In genomic region chr10:72267819-72268404, GRCh38 we compare ENCODE assay signal across 22 cellular contexts. TPM values are rescaled to one million over a fixed set of nuclear protein-coding genes. Genes with fewer than 3 reads are reported as not detected.
DNase-seq lines count a peak whose midpoint lies in the region; ATAC-seq, FAIRE-seq and TF ChIP-seq lines count a peak whose summit lies in the region.
"Had no signal": no experiment of that assay in that cellular context is flagged by ENCODE, and none has a peak within 500 bp of the region (broad histone marks: within the 10 kb centered on the region; RNA-seq: fewer than 3 reads in every experiment).

No MANE protein-coding gene starts in this region.

- H3K27ac ChIP-seq in BLaER1 = 0 out of 2 replicates have a peak overlapping the region, but pooled peaks have one; percentile 13
- peak overlapping the region; percentile 76 for H3K27ac ChIP-seq in HUES48 (ENCODE audit: low read depth, low read length)
- no peak overlapping the region for H3K27ac ChIP-seq in K562 (ENCODE audit: extremely low read depth, low read depth, low read length)
- no peak overlapping the region for H3K27ac ChIP-seq in mesenchymal stem cell (ENCODE audit: low read length, poor library complexity, severe bottlenecking)
- H3K27ac ChIP-seq in ascending aorta = no peak overlapping the region
- H3K27ac ChIP-seq: left lung, uterus had no signal

- H4K91ac ChIP-seq in mesenchymal stem cell (ENCODE audit: low read length) = peak overlapping the region; percentile 74

- no peaks in the 10 kb centered on the region for H3K79me1 ChIP-seq in mesenchymal stem cell (replicated peaks; ENCODE audit: low read length, poor library complexity, severe bottlenecking)

- H3K36me3 ChIP-seq in BLaER1 (no peaks in the 10 kb centered on the region), HUES48 (ENCODE audit: control insufficient read depth, insufficient read depth, low read length) (no peaks in the 10 kb centered on the region), K562 (ENCODE audit: control insufficient read depth, insufficient read depth, low read length) (no peaks in the 10 kb centered on the region), mesenchymal stem cell (ENCODE audit: control insufficient read depth in 1 of 2, insufficient read depth in 2 of 2, low read depth in 1 of 2, low read length in 2 of 2) (peaks cover 0 to 4% of the 10 kb centered on the region in 2 experiments), ascending aorta (no peaks in the 10 kb centered on the region)
- H3K36me3 ChIP-seq: left lung, uterus had no signal

- H3K9ac ChIP-seq in BLaER1 = no peak overlapping the region
- peak overlapping the region; percentile 13 for H3K9ac ChIP-seq in HUES48 (ENCODE audit: low read depth, low read length)
- peak overlapping the region in 1 of 2 experiments; percentile 72; a peak in 2 of 4 replicates for H3K9ac ChIP-seq in K562 (ENCODE audit: insufficient read depth in 1 of 2, low read depth in 2 of 2, low read length in 2 of 2)
- H3K9ac ChIP-seq in mesenchymal stem cell (ENCODE audit: low read length) = no peak overlapping the region

- TF ChIP-seq EP300 in K562 (IDR thresholded peaks at IDR 0.05; ENCODE audit: low read length) = no peak

- no peak for TF ChIP-seq RAD21 in K562 (CRISPR knock-in tag; conservative IDR thresholded peaks at IDR 0.05 in 1 of 2, IDR thresholded peaks at IDR 0.05 in 1 of 2)

- no peaks in the 10 kb centered on the region for H4K20me1 ChIP-seq in BLaER1
- no peaks in the 10 kb centered on the region for H4K20me1 ChIP-seq in K562 (replicated peaks; ENCODE audit: control insufficient read depth, insufficient read depth, low read length)

- DNase-seq in K562 (ENCODE audit: extremely low read depth in 1 of 4, low spot score in 3 of 4) (no peak), mesenchymal stem cell (no peak), superior temporal gyrus (ENCODE audit: extremely low spot score) (no peak), DMS 273 (lab: John Stamatoyannopoulos, UW; ENCODE audit: unreplicated experiment) (no peak), ascending aorta (ENCODE audit: low spot score in 2 of 2) (no peak)
- DNase-seq in activated CD4-positive, alpha-beta T cell treated with anti-CD3 and anti-CD28 coated beads for 1 hour = no peak
- DNase-seq: activated naive CD8-positive, alpha-beta T cell treated with anti-CD3 and anti-CD28 coated beads, Interleukin-2, amount 50 U/mL, for 24 hours; CD4-positive, alpha-beta T cell; midbrain; NCI-H510A; nephron progenitor cell; NK-92 treated with Interleukin-12 subunit alpha and Interleukin-12 subunit beta, amount 100 ng/mL, for 24 hours; substantia nigra; T-helper 17 cell; uterus had no signal

- H3K18ac ChIP-seq in mesenchymal stem cell (ENCODE audit: low read depth in 1 of 2, low read length in 2 of 2) = peak overlapping the region in 1 of 2 experiments; percentile 54

- 83% methylated on average over 15 of the region's 15 CpGs for WGBS in K562 (ENCODE audit: insufficient coverage, low coverage, missing lambda C conversion rate)
- 84% methylated on average over 15 of the region's 15 CpGs for WGBS in mesenchymal stem cell

- FAIRE-seq in K562 (lab: Jason Lieb, UNC) = no peak
- FAIRE-seq: bronchial epithelial cell, GM12891, RCC 7860 had no signal

- peak overlapping the region; percentile 24; the same call in 1 of the 2 replicates for H3K4me2 ChIP-seq in BLaER1
- H3K4me2 ChIP-seq in K562 (ENCODE audit: insufficient read depth, low read length) = no peak overlapping the region
- H3K4me2 ChIP-seq in mesenchymal stem cell (ENCODE audit: low read length, poor library complexity, severe bottlenecking) = no peak overlapping the region

- TF ChIP-seq CTCF in K562 (IDR thresholded peaks at IDR 0.05 in 2 of 3, conservative IDR thresholded peaks at IDR 0.05 in 1 of 3; ENCODE audit: insufficient read depth in 2 of 3, low read depth in 1 of 3, low read length in 3 of 3) = no peak
- TF ChIP-seq CTCF in ascending aorta (IDR thresholded peaks at IDR 0.05) = no peak

- H4K8ac ChIP-seq in mesenchymal stem cell (ENCODE audit: low read length) = no peak overlapping the region

- CTCF ChIA-PET in K562 (lab: Yijun Ruan, JAX; ENCODE audit: low intra/inter-chr PET ratio) = no interaction called here

- intact Hi-C loops in K562 (cut with micrococcal nuclease) (no loop called here), ascending aorta (cut with DNase I) (no loop called here)

- H3K79me2 ChIP-seq in K562 (ENCODE audit: control insufficient read depth, insufficient read depth, low read length) = no peaks in the 10 kb centered on the region

- in situ Hi-C loops in K562 (cut with MboI) = no loop called here

- no peak overlapping the region for H3K4me3 ChIP-seq in BLaER1
- H3K4me3 ChIP-seq in HUES48 (ENCODE audit: low read depth, low read length) = no peak overlapping the region; the same call in 1 of the 2 replicates
- H3K4me3 ChIP-seq in K562 = no peak overlapping the region
- no peak overlapping the region for H3K4me3 ChIP-seq in mesenchymal stem cell (ENCODE audit: insufficient read depth in 1 of 2, low read depth in 1 of 2, low read length in 2 of 2)
- H3K4me3 ChIP-seq in ascending aorta = no peak overlapping the region
- H3K4me3 ChIP-seq: left lung, uterus had no signal

- H3K4ac ChIP-seq in mesenchymal stem cell (ENCODE audit: low read depth in 1 of 2, low read length in 2 of 2) = no peak overlapping the region

- ATAC-seq in K562 = no peak
- ATAC-seq: activated naive CD8-positive, alpha-beta T cell treated with anti-CD3 and anti-CD28 coated beads, Interleukin-2, amount 50 U/mL, for 24 hours; activated T-helper 17 cell treated with anti-CD3 and anti-CD28 coated beads, Interleukin-2, amount 50 U/mL, for 72 hours; left lung; T-helper 17 cell had no signal

- no peaks in the 10 kb centered on the region for H3K27me3 ChIP-seq in BLaER1
- no peaks in the 10 kb centered on the region for H3K27me3 ChIP-seq in HUES48 (ENCODE audit: control insufficient read depth, insufficient read depth, low read length)
- H3K27me3 ChIP-seq in K562 (ENCODE audit: control insufficient read depth in 2 of 2, insufficient read depth in 2 of 2, low read length in 2 of 2) = no peaks in the 10 kb centered on the region
- no peaks in the 10 kb centered on the region for H3K27me3 ChIP-seq in mesenchymal stem cell (ENCODE audit: control insufficient read depth in 1 of 2, insufficient read depth in 1 of 2, low read length in 2 of 2)
- H3K27me3 ChIP-seq in ascending aorta = no peaks in the 10 kb centered on the region
- H3K27me3 ChIP-seq: left lung, uterus had no signal

- no peak overlapping the region for H2AK5ac ChIP-seq in mesenchymal stem cell (ENCODE audit: low read length, severe bottlenecking)

- H2BK12ac ChIP-seq in mesenchymal stem cell (ENCODE audit: low read length in 2 of 2) = peak overlapping the region in 1 of 2 experiments; percentile 67

- H2AFZ ChIP-seq in K562 (ENCODE audit: low read depth, low read length) (0 out of 2 replicates have a peak overlapping the region, but pooled peaks have one; percentile 25), mesenchymal stem cell (ENCODE audit: low read depth, low read length) (no peak overlapping the region)

- H2BK120ac ChIP-seq in mesenchymal stem cell (ENCODE audit: low read depth, low read length) = peak overlapping the region; percentile 40

- H3K9me3 ChIP-seq in BLaER1 (no peaks in the 10 kb centered on the region), HUES48 (ENCODE audit: control insufficient read depth, insufficient read depth, low read length) (no peaks in the 10 kb centered on the region), K562 (replicated peaks; ENCODE audit: control insufficient read depth, insufficient read depth, low read depth, low read length) (no peaks in the 10 kb centered on the region), mesenchymal stem cell (ENCODE audit: control insufficient read depth, low read length) (no peaks in the 10 kb centered on the region), ascending aorta (no peaks in the 10 kb centered on the region)
- H3K9me3 ChIP-seq: left lung, uterus had no signal

- POLR2A ChIA-PET in K562 (lab: Yijun Ruan, JAX) = interaction anchor here (15.0 kb wide), 1 partner anchor 8 kb away, joined by 277 read pairs; the partner anchor contains the start of gene DDIT4

- H3K14ac ChIP-seq in mesenchymal stem cell (ENCODE audit: low read length in 2 of 2) = peak overlapping the region in 1 of 2 experiments; percentile 63

- H2BK15ac ChIP-seq in mesenchymal stem cell (ENCODE audit: low read depth, poor library complexity, severe bottlenecking) = no peak overlapping the region

- H3K4me1 ChIP-seq in BLaER1 (peaks cover 96% of the 10 kb centered on the region), HUES48 (ENCODE audit: control insufficient read depth, insufficient read depth, low read length) (peaks cover 35% of the 10 kb centered on the region), K562 (replicated peaks in 1 of 2; ENCODE audit: control insufficient read depth in 2 of 2, insufficient read depth in 2 of 2, low read length in 2 of 2) (peaks cover 30 to 43% of the 10 kb centered on the region in 2 experiments), mesenchymal stem cell (ENCODE audit: control insufficient read depth, insufficient read depth, low read depth, low read length) (peaks cover 7% of the 10 kb centered on the region), ascending aorta (peaks cover 5 to 8% of the 10 kb centered on the region in 2 donors)

- no TSS peak for BruUV-seq in K562 (replicated peaks; lab: Mats Ljungman, UMichigan)

- H3K23ac ChIP-seq in mesenchymal stem cell (ENCODE audit: low read length in 2 of 2) = no peak overlapping the region

- H2BK5ac ChIP-seq in mesenchymal stem cell (ENCODE audit: low read depth, low read length, poor library complexity, severe bottlenecking) = no peak overlapping the region

- H3K9me1 ChIP-seq in K562 (ENCODE audit: control insufficient read depth, insufficient read depth, low read length) = no peaks in the 10 kb centered on the region

- TF ChIP-seq POLR2A in K562 (conservative IDR thresholded peaks at IDR 0.05) = no peak

RNA-seq across cellular contexts. Expression of gene DDIT4, which starts 5.8 kb away (rescaled TPM):
- total RNA-seq in K562 (2011; cell fraction: chromatin; rRNA removed; ENCODE audit: low replicate concordance) = 185 and 371 TPM in 2 replicates
- total RNA-seq in K562 (2011; cell fraction: nucleolus; rRNA removed) = 455 and 610 TPM in 2 replicates
- total RNA-seq in K562 (2011; cell fraction: nucleoplasm; rRNA removed) = 314 and 392 TPM in 2 replicates
- 593 and 675 TPM in 2 replicates for total RNA-seq in K562 (2014; rRNA removed)
- 159 and 200 TPM in 2 replicates for total RNA-seq in K562 (2014; rRNA removed; fragmentation: Illumina TruSeq; extraction: Trizol)
- total RNA-seq in K562 (2015; rRNA removed; fragmentation: Illumina TruSeq; extraction: Trizol) = 13.2 and 14.7 TPM in 2 replicates
- 453 and 674 TPM in 2 replicates for total RNA-seq in K562 (2021)
- 228 and 529 TPM in 2 replicates for polyA plus RNA-seq in K562 (2011; rRNA removed)
- 345 and 451 TPM in 2 replicates for polyA plus RNA-seq in K562 (2011; cell fraction: cytosol; rRNA removed)
- polyA plus RNA-seq in K562 (2011; cell fraction: nucleus; rRNA removed) = 384 and 450 TPM in 2 replicates
- 184 and 695 TPM in 2 replicates for polyA plus RNA-seq in K562 (2012)
- polyA plus RNA-seq in K562 (2014; fragmentation: Illumina TruSeq; extraction: Trizol) = 107 and 370 TPM in 2 replicates
- 10 to 100 TPM in 1 of 2 experiments, 1 to 10 TPM in 1; 8.2 to 12.3 TPM for polyA plus RNA-seq in K562 (2014; fragmentation: Nextera tagmentation; extraction: Ambion mirVana)
- 362 and 564 TPM in 2 replicates for polyA plus RNA-seq in K562 (2014; rRNA removed)
- 156 and 267 TPM in 2 replicates for polyA minus RNA-seq in K562 (2011; rRNA and poly(A)+ RNA removed)
- polyA minus RNA-seq in K562 (2011; cell fraction: cytosol; rRNA and poly(A)+ RNA removed) = 180 and 395 TPM in 2 replicates
- polyA minus RNA-seq in K562 (2011; cell fraction: nucleus; rRNA and poly(A)+ RNA removed) = 272 and 555 TPM in 2 replicates
- 109 TPM for polyA plus RNA-seq in mesenchymal stem cell (2013, experiment 1 of 2)
- 107 TPM for polyA plus RNA-seq in mesenchymal stem cell (2013, experiment 2 of 2)
- 394 TPM for total RNA-seq in ascending aorta

RNA-seq across cellular contexts. Expression of gene ASCC1, which starts 51.8 kb away (rescaled TPM):
- 49.7 and 77.0 TPM in 2 replicates for total RNA-seq in K562 (2011; cell fraction: chromatin; rRNA removed; ENCODE audit: low replicate concordance)
- total RNA-seq in K562 (2011; cell fraction: nucleolus; rRNA removed) = 28.7 and 34.9 TPM in 2 replicates
- 43.5 and 57.0 TPM in 2 replicates for total RNA-seq in K562 (2011; cell fraction: nucleoplasm; rRNA removed)
- total RNA-seq in K562 (2014; rRNA removed) (27.6 and 31.7 TPM in 2 replicates), K562 (2014; rRNA removed; fragmentation: Illumina TruSeq; extraction: Trizol) (52.8 and 62.6 TPM in 2 replicates), K562 (2015; rRNA removed; fragmentation: Illumina TruSeq; extraction: Trizol) (33.3 and 38.2 TPM in 2 replicates), K562 (2021) (45.7 and 48.4 TPM in 2 replicates), ascending aorta (5.5 TPM)
- polyA plus RNA-seq in K562 (2011; rRNA removed) (53.2 and 64.1 TPM in 2 replicates), K562 (2014; fragmentation: Illumina TruSeq; extraction: Trizol) (54.4 and 70.0 TPM in 2 replicates), K562 (2014; fragmentation: Nextera tagmentation; extraction: Ambion mirVana) (10 to 100 TPM; 50.8 to 73.3 TPM), K562 (2014; rRNA removed) (42.7 and 55.5 TPM in 2 replicates)
- polyA plus RNA-seq in K562 (2011; cell fraction: cytosol; rRNA removed) = 20.9 and 37.8 TPM in 2 replicates
- polyA plus RNA-seq in K562 (2011; cell fraction: nucleus; rRNA removed) = 13.5 and 19.8 TPM in 2 replicates
- 39.1 and 50.0 TPM in 2 replicates for polyA plus RNA-seq in K562 (2012)
- 90.3 and 97.7 TPM in 2 replicates for polyA minus RNA-seq in K562 (2011; rRNA and poly(A)+ RNA removed)
- polyA minus RNA-seq in K562 (2011; cell fraction: cytosol; rRNA and poly(A)+ RNA removed) = 35.1 and 39.2 TPM in 2 replicates
- 13.6 and 33.1 TPM in 2 replicates for polyA minus RNA-seq in K562 (2011; cell fraction: nucleus; rRNA and poly(A)+ RNA removed)
- polyA plus RNA-seq in mesenchymal stem cell (2013, experiment 1 of 2) = 36.0 TPM
- 36.1 TPM for polyA plus RNA-seq in mesenchymal stem cell (2013, experiment 2 of 2)

RNA-seq across cellular contexts. Expression of gene ANAPC16, which starts 52.1 kb away (rescaled TPM):
- total RNA-seq in K562 (2011; cell fraction: chromatin; rRNA removed; ENCODE audit: low replicate concordance) = 13.7 and 30.0 TPM in 2 replicates
- total RNA-seq in K562 (2011; cell fraction: nucleolus; rRNA removed) = 13.7 and 15.7 TPM in 2 replicates
- total RNA-seq in K562 (2011; cell fraction: nucleoplasm; rRNA removed) = 30.3 and 57.6 TPM in 2 replicates
- total RNA-seq in K562 (2014; rRNA removed) (42.6 and 55.8 TPM in 2 replicates), K562 (2014; rRNA removed; fragmentation: Illumina TruSeq; extraction: Trizol) (108 and 111 TPM in 2 replicates), K562 (2015; rRNA removed; fragmentation: Illumina TruSeq; extraction: Trizol) (79.7 and 87.7 TPM in 2 replicates), K562 (2021) (72.5 and 72.7 TPM in 2 replicates), ascending aorta (22.8 TPM)
- polyA plus RNA-seq in K562 (2011; rRNA removed) (162 and 168 TPM in 2 replicates), K562 (2014; fragmentation: Illumina TruSeq; extraction: Trizol) (74.2 and 85.3 TPM in 2 replicates), K562 (2014; fragmentation: Nextera tagmentation; extraction: Ambion mirVana) (100 to 1,000 TPM; 184 to 208 TPM), K562 (2014; rRNA removed) (112 and 134 TPM in 2 replicates)
- polyA plus RNA-seq in K562 (2011; cell fraction: cytosol; rRNA removed) = 47.9 and 96.2 TPM in 2 replicates
- polyA plus RNA-seq in K562 (2011; cell fraction: nucleus; rRNA removed) = 27.0 and 46.2 TPM in 2 replicates
- polyA plus RNA-seq in K562 (2012) = 85.3 and 238 TPM in 2 replicates
- 41.3 and 52.4 TPM in 2 replicates for polyA minus RNA-seq in K562 (2011; rRNA and poly(A)+ RNA removed)
- polyA minus RNA-seq in K562 (2011; cell fraction: cytosol; rRNA and poly(A)+ RNA removed) = 13.9 and 15.1 TPM in 2 replicates
- 3.2 and 10.0 TPM in 2 replicates for polyA minus RNA-seq in K562 (2011; cell fraction: nucleus; rRNA and poly(A)+ RNA removed)
- 63.6 TPM for polyA plus RNA-seq in mesenchymal stem cell (2013, experiment 1 of 2)
- 65.1 TPM for polyA plus RNA-seq in mesenchymal stem cell (2013, experiment 2 of 2)

Comparison
In these comparisons a context has a peak if more than half of its experiments do, and no peak if none do; other contexts are left out.
1. H3K27ac ChIP-seq: peak in BLaER1 (single experiment) and HUES48 (single experiment); none in K562 (single experiment), mesenchymal stem cell (single experiment) and ascending aorta (0 of 2).